In the genomic region with DNA sequence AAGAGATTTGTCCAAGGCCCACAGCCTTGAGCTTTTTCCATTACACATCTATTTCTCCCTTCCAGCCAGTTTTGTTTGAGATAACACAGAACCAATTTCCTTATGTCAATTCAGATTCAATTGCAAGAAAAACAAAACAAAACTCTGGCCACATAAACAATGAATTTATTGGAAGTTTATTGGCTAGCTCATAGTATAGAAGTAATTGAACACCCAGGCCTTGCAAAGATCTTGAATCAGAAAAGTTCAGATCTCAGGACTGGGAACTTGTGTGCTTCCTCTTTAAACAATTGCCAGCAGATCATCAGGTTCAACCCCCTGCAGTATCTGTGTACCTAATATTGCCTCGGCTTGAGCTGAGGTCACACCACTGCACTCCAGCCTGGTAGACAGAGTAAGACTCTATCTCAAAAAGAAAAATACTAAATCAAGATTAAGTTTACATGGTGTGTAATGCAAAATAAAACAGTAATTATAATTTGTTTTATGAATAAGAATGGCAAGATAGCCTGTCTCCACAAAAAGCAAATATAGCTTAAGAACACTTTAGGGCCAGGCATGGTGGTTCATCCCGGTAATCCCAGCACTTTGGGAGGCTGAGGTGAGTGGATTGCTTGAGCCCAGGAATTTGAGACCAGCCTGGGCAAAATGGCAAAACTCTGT, we compare ENCODE assay signal across 17 cellular contexts.
"Had no signal": no experiment of that assay in that cellular context is flagged by ENCODE, and none has a peak within 500 bp of the region (broad histone marks: within the 10 kb centered on the region; RNA-seq: fewer than 3 reads in every experiment).

No MANE protein-coding gene starts in this region.

- H3K36me3 Mint-ChIP-seq: activated naive CD4-positive, alpha-beta T cell treated with anti-CD3 and anti-CD28 coated beads, Interleukin-2, amount 50 U/mL, for 24 hours had no signal

- H3K36me3 ChIP-seq: ascending aorta, breast epithelium, suprapubic skin, transverse colon had no signal

- H3K9me3 Mint-ChIP-seq: activated CD4-positive, alpha-beta T cell treated with anti-CD3 and anti-CD28 coated beads, Interleukin-2, amount 10 ng/mL, durations not matched to agents 24 days and 14 days; activated naive CD4-positive, alpha-beta T cell treated with anti-CD3 and anti-CD28 coated beads, Interleukin-2, amount 50 U/mL, for 24 hours; activated T-cell treated with anti-CD3 and anti-CD28 coated beads, Interleukin-2, amount 50 U/mL, for 72 hours; stimulated activated naive CD8-positive, alpha-beta T cell treated with anti-CD3 and anti-CD28 coated beads, Interleukin-15, amount 100 ng/mL, for 72 hours had no signal

- ATAC-seq: activated T-cell treated with anti-CD3 and anti-CD28 coated beads, Interleukin-2, amount 50 U/mL, for 72 hours; left lobe of liver; stimulated activated naive CD8-positive, alpha-beta T cell treated with anti-CD3 and anti-CD28 coated beads, Interleukin-15, amount 100 ng/mL, for 72 hours; T-helper 17 cell had no signal

- H3K27ac Mint-ChIP-seq: activated CD4-positive, alpha-beta T cell treated with anti-CD3 and anti-CD28 coated beads, Interleukin-2, amount 10 ng/mL, durations not matched to agents 24 days and 14 days; activated naive CD4-positive, alpha-beta T cell treated with anti-CD3 and anti-CD28 coated beads, Interleukin-2, amount 50 U/mL, for 24 hours; activated T-cell treated with anti-CD3 and anti-CD28 coated beads, Interleukin-2, amount 50 U/mL, for 72 hours; stimulated activated naive CD8-positive, alpha-beta T cell treated with anti-CD3 and anti-CD28 coated beads, Interleukin-15, amount 100 ng/mL, for 72 hours; T-helper 17 cell had no signal

- H3K27ac ChIP-seq: breast epithelium, suprapubic skin, transverse colon had no signal

- H3K4me3 ChIP-seq: ascending aorta, breast epithelium, coronary artery, suprapubic skin, transverse colon had no signal

- H3K27me3 Mint-ChIP-seq: activated naive CD4-positive, alpha-beta T cell treated with anti-CD3 and anti-CD28 coated beads, Interleukin-2, amount 50 U/mL, for 24 hours; stimulated activated naive CD8-positive, alpha-beta T cell treated with anti-CD3 and anti-CD28 coated beads, Interleukin-15, amount 100 ng/mL, for 72 hours had no signal

- FAIRE-seq: endometrium, frontal cortex, kidney had no signal

- DNase-seq: activated CD4-positive, alpha-beta T cell treated with anti-CD3 and anti-CD28 coated beads, Interleukin-2, amount 10 ng/mL, durations not matched to agents 24 days and 14 days; activated CD8-positive, alpha-beta memory T cell treated with anti-CD3 and anti-CD28 coated beads, Interleukin-2, amount 50 U/mL, for 48 hours; activated gamma-delta T cell; activated T-cell treated with anti-CD3 and anti-CD28 coated beads, Interleukin-2, amount 50 U/mL, for 72 hours; head of caudate nucleus; kidney; stimulated activated naive CD8-positive, alpha-beta T cell treated with anti-CD3 and anti-CD28 coated beads, Interleukin-15, amount 100 ng/mL, for 72 hours; T-helper 17 cell; transverse colon had no signal

- H3K27me3 ChIP-seq: ascending aorta, breast epithelium, suprapubic skin, transverse colon had no signal

- H3K4me3 Mint-ChIP-seq: activated CD4-positive, alpha-beta T cell treated with anti-CD3 and anti-CD28 coated beads, Interleukin-2, amount 10 ng/mL, durations not matched to agents 24 days and 14 days; activated naive CD4-positive, alpha-beta T cell treated with anti-CD3 and anti-CD28 coated beads, Interleukin-2, amount 50 U/mL, for 24 hours; activated T-cell treated with anti-CD3 and anti-CD28 coated beads, Interleukin-2, amount 50 U/mL, for 72 hours; stimulated activated naive CD8-positive, alpha-beta T cell treated with anti-CD3 and anti-CD28 coated beads, Interleukin-15, amount 100 ng/mL, for 72 hours; T-helper 17 cell had no signal

- H3K9me3 ChIP-seq: ascending aorta, breast epithelium, suprapubic skin, transverse colon had no signal
